Comparison of ENCODE assay signal across 19 cellular contexts in genomic region chr3:66618066-66618465, GRCh38.
DNase-seq lines count a peak whose midpoint lies in the region; ATAC-seq and TF ChIP-seq lines count a peak whose summit lies in the region.
"Had no signal": no experiment of that assay in that cellular context is flagged by ENCODE, and none has a peak within 500 bp of the region (broad histone marks: within the 10 kb centered on the region; RNA-seq: fewer than 3 reads in every experiment).

No MANE protein-coding gene starts in this region.

- no peak for TF ChIP-seq POLR2A in esophagus muscularis mucosa (IDR thresholded peaks at IDR 0.05; ENCODE audit: low read depth)
- TF ChIP-seq POLR2A in sigmoid colon (IDR thresholded peaks at IDR 0.05) = no peak

- intact Hi-C loops in esophagus muscularis mucosa (cut with DNase I) = no loop called here
- intact Hi-C loops in sigmoid colon (cut with DNase I) = loop anchor here (5.0 to 10.0 kb wide), 4 partner anchors 61 to 203 kb away; partner anchors contain the start of gene LRIG1

- H3K36me3 ChIP-seq in esophagus muscularis mucosa (no peaks in the 10 kb centered on the region), sigmoid colon (no peaks in the 10 kb centered on the region)
- H3K36me3 ChIP-seq: upper lobe of right lung had no signal

- no peaks in the 10 kb centered on the region for H3K27me3 ChIP-seq in esophagus muscularis mucosa
- H3K27me3 ChIP-seq in sigmoid colon = no peaks in the 10 kb centered on the region
- H3K27me3 ChIP-seq: upper lobe of right lung had no signal

- H3K27ac ChIP-seq in esophagus muscularis mucosa (replicated peaks in 1 of 4) (peak overlapping the region in 3 of 4 donors; percentile 40 to 48 (median 46)), sigmoid colon (peak overlapping the region in 3 of 4 donors; percentile 53 to 74 (median 72))
- H3K27ac ChIP-seq: upper lobe of right lung had no signal

- no peaks in the 10 kb centered on the region for H3K9me3 ChIP-seq in esophagus muscularis mucosa
- H3K9me3 ChIP-seq in sigmoid colon = no peaks in the 10 kb centered on the region
- H3K9me3 ChIP-seq: upper lobe of right lung had no signal

- WGBS in esophagus muscularis mucosa = 67% methylated on average over 4 of the region's 4 CpGs
- 79 to 82% methylated on average over 4 of the region's 4 CpGs for WGBS in sigmoid colon, 2 donors

- DNase-seq in AG08395 (ENCODE audit: low spot score) (peak; percentile 54), RPMI7951 (ENCODE audit: low read depth) (peak; percentile 14), esophagus muscularis mucosa (ENCODE audit: extremely low spot score) (no peak), sigmoid colon (no peak), mesenteric fat pad (ENCODE audit: low spot score) (no peak), LoVo (ENCODE audit: low spot score) (no peak)
- DNase-seq: activated CD4-positive, alpha-beta T cell treated with anti-CD3 and anti-CD28 coated beads for 36 hours; activated naive CD8-positive, alpha-beta T cell treated with anti-CD3 and anti-CD28 coated beads for 36 hours; CD4-positive, alpha-beta memory T cell; DMS153; mesendoderm; NCI-H1694 treated with DMSO at 0.1 percent for 48 hours; posterior cingulate gyrus; stimulated activated CD4-positive, alpha-beta T cell treated with anti-CD3 and anti-CD28 coated beads, Interleukin-1b, Interleukin-23, amount 100 ng/mL, for 48 hours; stimulated activated naive CD4-positive, alpha-beta T cell; upper lobe of right lung had no signal

- no peak for ATAC-seq in HG03457 (IDR thresholded peaks at IDR 0.05; ENCODE audit: unreplicated experiment)
- ATAC-seq in HG02870 (IDR thresholded peaks at IDR 0.05; ENCODE audit: unreplicated experiment) = no peak
- ATAC-seq: activated CD4-positive, alpha-beta T cell treated with anti-CD3 and anti-CD28 coated beads for 36 hours; natural killer cell treated with Interleukin-12 subunit alpha and Interleukin-12 subunit beta and Interleukin-15 and Interleukin-18, amount 100 ng/mL, for 72 hours; upper lobe of right lung had no signal

- H3K4me1 ChIP-seq in esophagus muscularis mucosa = peaks cover 0 to 40% (median 32%) of the 10 kb centered on the region in 4 donors
- peaks cover 0 to 36% (median 30%) of the 10 kb centered on the region in 4 donors for H3K4me1 ChIP-seq in sigmoid colon
- H3K4me1 ChIP-seq: upper lobe of right lung had no signal

- TF ChIP-seq EP300 in esophagus muscularis mucosa (IDR thresholded peaks at IDR 0.05) (no peak), sigmoid colon (IDR thresholded peaks at IDR 0.05) (no peak)

- H3K4me3 ChIP-seq in esophagus muscularis mucosa (no peak overlapping the region), sigmoid colon (no peak overlapping the region)
- H3K4me3 ChIP-seq: upper lobe of right lung had no signal

- TF ChIP-seq CTCF in esophagus muscularis mucosa (IDR thresholded peaks at IDR 0.05) (no peak), sigmoid colon (IDR thresholded peaks at IDR 0.05) (no peak)

Comparison
In these comparisons a context has a peak if more than half of its experiments do, and no peak if none do; other contexts are left out.
1. DNase-seq: peak in AG08395 (single experiment) and RPMI7951 (single experiment); none in esophagus muscularis mucosa (single experiment), sigmoid colon (single experiment), mesenteric fat pad (single experiment) and LoVo (single experiment).